In genomic region chr2:18266188-18266587, GRCh38 we compare ENCODE assay signal across 1 cellular context.
TF ChIP-seq lines count a peak whose summit lies in the region.

No MANE protein-coding gene starts in this region.

TF ChIP-seq in WTC11, 78 proteins besides CTCF, POLR2A, EP300 and RAD21 (continued from another document):
- TF ChIP-seq AR (CRISPR knock-in tag; IDR thresholded peaks at IDR 0.05) (no peak), OVOL2 (CRISPR knock-in tag; IDR thresholded peaks at IDR 0.05; ENCODE audit: borderline replicate concordance) (no peak), SMAD3 (CRISPR knock-in tag; IDR thresholded peaks at IDR 0.05; ENCODE audit: borderline replicate concordance) (no peak), E2F4 (CRISPR knock-in tag; IDR thresholded peaks at IDR 0.05; ENCODE audit: borderline replicate concordance, low read depth) (no peak), NFATC4 (CRISPR knock-in tag; IDR thresholded peaks at IDR 0.05) (no peak), EMX1 (CRISPR knock-in tag; IDR thresholded peaks at IDR 0.05) (no peak), FOXK1 (CRISPR knock-in tag; IDR thresholded peaks at IDR 0.05) (no peak)
